ENCODE assay signal across 16 cellular contexts in genomic region chr1:220219136-220219442, GRCh38. TPM values are rescaled to one million over a fixed set of nuclear protein-coding genes. Genes with fewer than 3 reads are reported as not detected.
DNase-seq lines count a peak whose midpoint lies in the region; ATAC-seq and TF ChIP-seq lines count a peak whose summit lies in the region.
"Had no signal": no experiment of that assay in that cellular context is flagged by ENCODE, and none has a peak within 500 bp of the region (broad histone marks: within the 10 kb centered on the region; RNA-seq: fewer than 3 reads in every experiment).

No MANE protein-coding gene starts in this region.

- no peaks in the 10 kb centered on the region for H3K9me3 ChIP-seq in CD4-positive, alpha-beta T cell (ENCODE audit: control insufficient read depth, low read length)
- H3K9me3 ChIP-seq: heart left ventricle, spleen had no signal

- no peaks in the 10 kb centered on the region for H3K27me3 ChIP-seq in CD4-positive, alpha-beta T cell (ENCODE audit: control insufficient read depth, insufficient read depth, low read length)
- H3K27me3 ChIP-seq: heart left ventricle, spleen had no signal

- CTCF ChIA-PET in CD4-positive, alpha-beta T cell (lab: Charles Lee) = no interaction called here

- H3K27ac Mint-ChIP-seq in stimulated activated naive CD8-positive, alpha-beta T cell treated with anti-CD3 and anti-CD28 coated beads, Interleukin-15, Interleukin-2, amounts not matched to agents 100 ng/mL and 50 ng/mL, for 24 hours = peak overlapping the region; percentile 26
- H3K27ac Mint-ChIP-seq in stimulated activated naive CD8-positive, alpha-beta T cell treated with anti-CD3 and anti-CD28 coated beads, Interleukin-15, amount 100 ng/mL, for 72 hours = no peak overlapping the region
- H3K27ac Mint-ChIP-seq in CD4-positive, alpha-beta T cell = no peak overlapping the region
- H3K27ac Mint-ChIP-seq: dendritic cell treated with granulocyte-macrophage colony-stimulating factor and Interleukin-4, amounts not matched to agents 40 ng/mL and 50 ng/mL, for 4 days; T-helper 2 cell treated with Interferon-gamma antibody and Interleukin-4, amounts not matched to agents 5 μg/mL and 100 μg/mL, for 36 hours had no signal

- peaks cover 15% of the 10 kb centered on the region for H3K36me3 Mint-ChIP-seq in stimulated activated naive CD8-positive, alpha-beta T cell treated with anti-CD3 and anti-CD28 coated beads, Interleukin-15, Interleukin-2, amounts not matched to agents 100 ng/mL and 50 ng/mL, for 24 hours (ENCODE audit: low read depth)
- peaks cover 15% of the 10 kb centered on the region for H3K36me3 Mint-ChIP-seq in CD4-positive, alpha-beta T cell (ENCODE audit: low read depth)
- H3K36me3 Mint-ChIP-seq: natural killer cell had no signal

- H3K27ac ChIP-seq in CD4-positive, alpha-beta T cell (ENCODE audit: low read depth, low read length) = no peak overlapping the region
- H3K27ac ChIP-seq: heart left ventricle had no signal

- no peak for TF ChIP-seq CTCF in CD4-positive, alpha-beta T cell (IDR thresholded peaks at IDR 0.05)

- H3K4me1 Mint-ChIP-seq in stimulated activated naive CD8-positive, alpha-beta T cell treated with anti-CD3 and anti-CD28 coated beads, Interleukin-15, Interleukin-2, amounts not matched to agents 100 ng/mL and 50 ng/mL, for 24 hours (ENCODE audit: low read depth) = peaks cover 46% of the 10 kb centered on the region
- peaks cover 27% of the 10 kb centered on the region for H3K4me1 Mint-ChIP-seq in stimulated activated naive CD8-positive, alpha-beta T cell treated with anti-CD3 and anti-CD28 coated beads, Interleukin-15, amount 100 ng/mL, for 72 hours
- peaks cover 69% of the 10 kb centered on the region for H3K4me1 Mint-ChIP-seq in CD4-positive, alpha-beta T cell (ENCODE audit: low read depth)

- POLR2A ChIA-PET in CD4-positive, alpha-beta T cell (lab: Charles Lee) = no interaction called here

- intact Hi-C loops in CD4-positive, alpha-beta T cell (cut with DNase I, micrococcal nuclease) = no loop called here

- no peak for DNase-seq in stimulated activated naive CD8-positive, alpha-beta T cell treated with anti-CD3 and anti-CD28 coated beads, Interleukin-15, amount 100 ng/mL, for 72 hours
- DNase-seq in amniotic epithelial cell (ENCODE audit: low read depth) (peak; percentile 20), iris pigment epithelial cell (ENCODE audit: low read depth) (peak; percentile 43), A172 (ENCODE audit: low spot score) (no peak)
- DNase-seq in CD4-positive, alpha-beta T cell = no peak
- DNase-seq in stimulated activated CD4-positive, alpha-beta T cell treated with anti-CD3 and anti-CD28 coated beads, Interleukin-4, amount 100 ng/mL, for 1 hour = no peak
- no peak for DNase-seq in activated CD4-positive, alpha-beta T cell treated with anti-CD3 and anti-CD28 coated beads, Interleukin-2, amount 50 U/mL, for 4 hours
- DNase-seq: activated CD4-positive, CD25-positive, alpha-beta regulatory T cell treated with anti-CD3 and anti-CD28 coated beads, Interleukin-2, amount 50 U/mL, for 72 hours; activated gamma-delta T cell; natural killer cell; spleen had no signal

- no peaks in the 10 kb centered on the region for H3K9me3 Mint-ChIP-seq in stimulated activated naive CD8-positive, alpha-beta T cell treated with anti-CD3 and anti-CD28 coated beads, Interleukin-15, Interleukin-2, amounts not matched to agents 100 ng/mL and 50 ng/mL, for 24 hours
- H3K9me3 Mint-ChIP-seq in stimulated activated naive CD8-positive, alpha-beta T cell treated with anti-CD3 and anti-CD28 coated beads, Interleukin-15, amount 100 ng/mL, for 72 hours = no peaks in the 10 kb centered on the region
- H3K9me3 Mint-ChIP-seq in CD4-positive, alpha-beta T cell = no peaks in the 10 kb centered on the region
- H3K9me3 Mint-ChIP-seq: CD4-positive, alpha-beta memory T cell; dendritic cell treated with granulocyte-macrophage colony-stimulating factor and Interleukin-4, amounts not matched to agents 40 ng/mL and 50 ng/mL, for 4 days; natural killer cell; T-helper 2 cell treated with Interferon-gamma antibody and Interleukin-4, amounts not matched to agents 5 μg/mL and 100 μg/mL, for 36 hours had no signal

- no peaks in the 10 kb centered on the region for H3K27me3 Mint-ChIP-seq in stimulated activated naive CD8-positive, alpha-beta T cell treated with anti-CD3 and anti-CD28 coated beads, Interleukin-15, Interleukin-2, amounts not matched to agents 100 ng/mL and 50 ng/mL, for 24 hours
- H3K27me3 Mint-ChIP-seq in stimulated activated naive CD8-positive, alpha-beta T cell treated with anti-CD3 and anti-CD28 coated beads, Interleukin-15, amount 100 ng/mL, for 72 hours = no peaks in the 10 kb centered on the region
- H3K27me3 Mint-ChIP-seq in CD4-positive, alpha-beta T cell = no peaks in the 10 kb centered on the region
- H3K27me3 Mint-ChIP-seq: CD4-positive, alpha-beta memory T cell; dendritic cell treated with granulocyte-macrophage colony-stimulating factor and Interleukin-4, amounts not matched to agents 40 ng/mL and 50 ng/mL, for 4 days had no signal

- no peak overlapping the region for H3K4me3 Mint-ChIP-seq in stimulated activated naive CD8-positive, alpha-beta T cell treated with anti-CD3 and anti-CD28 coated beads, Interleukin-15, Interleukin-2, amounts not matched to agents 100 ng/mL and 50 ng/mL, for 24 hours
- no peak overlapping the region for H3K4me3 Mint-ChIP-seq in stimulated activated naive CD8-positive, alpha-beta T cell treated with anti-CD3 and anti-CD28 coated beads, Interleukin-15, amount 100 ng/mL, for 72 hours
- no peak overlapping the region for H3K4me3 Mint-ChIP-seq in CD4-positive, alpha-beta T cell
- H3K4me3 Mint-ChIP-seq: dendritic cell treated with granulocyte-macrophage colony-stimulating factor and Interleukin-4, amounts not matched to agents 40 ng/mL and 50 ng/mL, for 4 days; natural killer cell; T-helper 2 cell treated with Interferon-gamma antibody and Interleukin-4, amounts not matched to agents 5 μg/mL and 100 μg/mL, for 36 hours had no signal

- no peak for ATAC-seq in stimulated activated naive CD8-positive, alpha-beta T cell treated with anti-CD3 and anti-CD28 coated beads, Interleukin-15, amount 100 ng/mL, for 72 hours
- ATAC-seq in CD4-positive, alpha-beta T cell (ENCODE audit: poor library complexity) = no peak

RNA-seq across cellular contexts. Expression of gene RAB3GAP2, which starts 53.2 kb away (rescaled TPM):
- 10 to 100 TPM; 34.7 to 39.4 TPM for total RNA-seq in CD4-positive, alpha-beta T cell
- total RNA-seq in A172 (2014; rRNA removed; shearing (Covaris generic)) = 24.0 and 30.0 TPM in 2 replicates

Comparison
In these comparisons a context has a peak if more than half of its experiments do, and no peak if none do; other contexts are left out.
1. DNase-seq: peak in amniotic epithelial cell (single experiment) and iris pigment epithelial cell (single experiment); none in stimulated activated naive CD8-positive, alpha-beta T cell treated with anti-CD3 and anti-CD28 coated beads, Interleukin-15, amount 100 ng/mL, for 72 hours (0 of 2), CD4-positive, alpha-beta T cell (0 of 10), stimulated activated CD4-positive, alpha-beta T cell treated with anti-CD3 and anti-CD28 coated beads, Interleukin-4, amount 100 ng/mL, for 1 hour (single experiment), activated CD4-positive, alpha-beta T cell treated with anti-CD3 and anti-CD28 coated beads, Interleukin-2, amount 50 U/mL, for 4 hours (0 of 2) and A172 (single experiment).